16 cellular contexts compared by ENCODE assay signal in genomic region chr19:54389556-54389955, GRCh38. TPM values are rescaled to one million over a fixed set of nuclear protein-coding genes. Genes with fewer than 3 reads are reported as not detected.
DNase-seq lines count a peak whose midpoint lies in the region; ATAC-seq and TF ChIP-seq lines count a peak whose summit lies in the region.
"Had no signal": no experiment of that assay in that cellular context is flagged by ENCODE, and none has a peak within 500 bp of the region (broad histone marks: within the 10 kb centered on the region; RNA-seq: fewer than 3 reads in every experiment).

No MANE protein-coding gene starts in this region.

- H3K4me3 Mint-ChIP-seq in CD14-positive monocyte (peak overlapping the region; percentile 83 to 93), IgD-negative memory B cell (peak overlapping the region in 2 of 4 donors; percentile 70 to 79)

- H2AFZ ChIP-seq in SU-DHL-6 (ENCODE audit: low read depth, low read length, severe bottlenecking) = no peak overlapping the region
- H2AFZ ChIP-seq: hepatocyte had no signal

- no peaks in the 10 kb centered on the region for H3K9me2 ChIP-seq in SU-DHL-6 (replicated peaks; ENCODE audit: insufficient read depth, low read length)

- TF ChIP-seq POLR2A in suprapubic skin (IDR thresholded peaks at IDR 0.05) = no peak

- H3K27me3 ChIP-seq in SU-DHL-6 (ENCODE audit: low read length) (no peaks in the 10 kb centered on the region), suprapubic skin (peaks cover 64% of the 10 kb centered on the region)
- H3K27me3 ChIP-seq: ascending aorta had no signal

- H3K27ac ChIP-seq in SU-DHL-6 (ENCODE audit: low read depth, low read length) (no peak overlapping the region), suprapubic skin (no peak overlapping the region)
- H3K27ac ChIP-seq: ascending aorta, coronary artery, hepatocyte, thoracic aorta had no signal

- no peaks in the 10 kb centered on the region for H3K79me2 ChIP-seq in SU-DHL-6 (ENCODE audit: insufficient read depth, low read length)
- H3K79me2 ChIP-seq: hepatocyte had no signal

- H3K9me3 Mint-ChIP-seq in CD14-positive monocyte = peaks cover 0 to 3% (median 0%) of the 10 kb centered on the region in 7 donors
- no peaks in the 10 kb centered on the region for H3K9me3 Mint-ChIP-seq in IgD-negative memory B cell

- 66% methylated on average over 4 of the region's 4 CpGs for WGBS in suprapubic skin

- no peak for TF ChIP-seq EP300 in suprapubic skin (IDR thresholded peaks at IDR 0.05)

- H3K4me1 ChIP-seq in suprapubic skin = peaks cover 13% of the 10 kb centered on the region
- H3K4me1 ChIP-seq: ascending aorta had no signal

- TF ChIP-seq CTCF in CD14-positive monocyte (IDR thresholded peaks at IDR 0.05) = no peak
- no peak for TF ChIP-seq CTCF in SU-DHL-6 (IDR thresholded peaks at IDR 0.05; ENCODE audit: insufficient read depth, low read length, poor library complexity, severe bottlenecking)
- no peak for TF ChIP-seq CTCF in suprapubic skin (IDR thresholded peaks at IDR 0.05)

- no peak for ATAC-seq in GM21447 (IDR thresholded peaks at IDR 0.05; ENCODE audit: unreplicated experiment)
- no peak for ATAC-seq in HG02642 (IDR thresholded peaks at IDR 0.05; ENCODE audit: poor library complexity, unreplicated experiment)

- H3K4me3 ChIP-seq in SU-DHL-6 (ENCODE audit: insufficient read depth, low read length, poor library complexity, severe bottlenecking) = no peak overlapping the region
- no peak overlapping the region for H3K4me3 ChIP-seq in suprapubic skin
- H3K4me3 ChIP-seq: coronary artery, hepatocyte had no signal

- H3F3A ChIP-seq in SU-DHL-6 (ENCODE audit: insufficient read depth) = no peaks in the 10 kb centered on the region

- no peak overlapping the region for H3K9ac ChIP-seq in SU-DHL-6 (ENCODE audit: low read length)

- H3K9me3 ChIP-seq in SU-DHL-6 (ENCODE audit: insufficient read depth, low read length) (no peaks in the 10 kb centered on the region), suprapubic skin (no peaks in the 10 kb centered on the region)
- H3K9me3 ChIP-seq: ascending aorta, esophagus squamous epithelium, thoracic aorta had no signal

- H3K27me3 Mint-ChIP-seq in CD14-positive monocyte (ENCODE audit: low read depth in 3 of 3) = peaks cover 0 to 10% (median 3%) of the 10 kb centered on the region in 3 donors
- H3K27me3 Mint-ChIP-seq in IgD-negative memory B cell = peaks cover 16% of the 10 kb centered on the region

- intact Hi-C loops in CD14-positive monocyte (cut with micrococcal nuclease) = loop anchor here (2.0 to 5.0 kb wide), 2 partner anchors 17 to 37 kb away; no protein-coding TSS in a partner anchor

- peaks cover 51% of the 10 kb centered on the region for H3K4me1 Mint-ChIP-seq in CD14-positive monocyte
- peaks cover 35 to 43% (median 37%) of the 10 kb centered on the region in 3 donors for H3K4me1 Mint-ChIP-seq in IgD-negative memory B cell

- H3K36me3 ChIP-seq in SU-DHL-6 (ENCODE audit: low read length) = no peaks in the 10 kb centered on the region
- H3K36me3 ChIP-seq in suprapubic skin = no peaks in the 10 kb centered on the region
- H3K36me3 ChIP-seq: ascending aorta, esophagus squamous epithelium, thoracic aorta had no signal

- no peaks in the 10 kb centered on the region for H4K20me1 ChIP-seq in SU-DHL-6 (ENCODE audit: low read depth, low read length)

- peak overlapping the region; percentile 58 to 94 (median 89) for H3K27ac Mint-ChIP-seq in CD14-positive monocyte
- H3K27ac Mint-ChIP-seq in IgD-negative memory B cell = peak overlapping the region in 2 of 3 donors; percentile 93 to 98

- no peak for DNase-seq in CD14-positive monocyte (ENCODE audit: low spot score)
- peak; percentile 19 for DNase-seq in medulla oblongata (ENCODE audit: extremely low spot score)
- no peak for DNase-seq in epidermal melanocyte (ENCODE audit: insufficient read length, low spot score)
- DNase-seq in suprapubic skin (ENCODE audit: low spot score in 2 of 2) = no peak
- DNase-seq: activated CD4-positive, alpha-beta T cell treated with anti-CD3 and anti-CD28 coated beads, Interleukin-2, amount 50 U/mL, for 4 hours; esophagus squamous epithelium; NCI-H1436 treated with DMSO at 0.1 percent for 48 hours had no signal

- H3K36me3 Mint-ChIP-seq in CD14-positive monocyte = no peaks in the 10 kb centered on the region
- no peaks in the 10 kb centered on the region for H3K36me3 Mint-ChIP-seq in IgD-negative memory B cell

- peak overlapping the region; percentile 12 for H3K4me2 ChIP-seq in SU-DHL-6 (ENCODE audit: low read depth, low read length, poor library complexity, severe bottlenecking)
- H3K4me2 ChIP-seq: hepatocyte had no signal

RNA-seq across cellular contexts. Expression of gene LAIR1, which starts 24.8 kb away (rescaled TPM):
- polyA plus RNA-seq in CD14-positive monocyte (10 to 100 TPM; 48.0 to 73.8 TPM), IgD-negative memory B cell (59.1 TPM)
- total RNA-seq in suprapubic skin = 1 to 10 TPM; 1.0 to 1.9 (median 1.5) TPM
- polyA plus RNA-seq: BJ had no signal

RNA-seq across cellular contexts. Expression of gene TTYH1, which starts 25.7 kb away (rescaled TPM):
- polyA plus RNA-seq in CD14-positive monocyte (not detected), IgD-negative memory B cell (0.16 TPM)
- total RNA-seq in suprapubic skin = 10 to 100 TPM; 11.2 to 20.4 (median 12.5) TPM
- total RNA-seq: thoracic aorta had no signal
- polyA plus RNA-seq: BJ had no signal

RNA-seq across cellular contexts. Expression of gene LILRA4, which starts 50.6 kb away (rescaled TPM):
- 1 to 10 TPM; 2.2 to 3.4 TPM for polyA plus RNA-seq in CD14-positive monocyte
- polyA plus RNA-seq in IgD-negative memory B cell = 6.4 TPM
- under 1 TPM in 3 of 4 donors, not detected in 1; 0.48 to 0.72 (median 0.55) TPM for total RNA-seq in suprapubic skin
- total RNA-seq: ascending aorta, hepatocyte, thoracic aorta had no signal
- polyA plus RNA-seq: BJ, hepatocyte had no signal

RNA-seq across cellular contexts. Expression of gene LENG8, which starts 59.4 kb away (rescaled TPM):
- 1 to 10 TPM; 3.6 to 5.8 TPM for polyA plus RNA-seq in CD14-positive monocyte
- polyA plus RNA-seq in IgD-negative memory B cell = 11.4 TPM
- total RNA-seq in suprapubic skin = 100 to 1,000 TPM in 2 of 4 donors, 10 to 100 TPM in 2; 80.4 to 410 (median 124) TPM
